ENCODE assay signal across 1 cellular context in genomic region chr19:45883881-45884681, GRCh38.
TF ChIP-seq lines count a peak whose summit lies in the region.

No MANE protein-coding gene starts in this region.

TF ChIP-seq in HepG2, 621 proteins besides CTCF, POLR2A, EP300 and RAD21 (continued from another document):
- 0 out of 2 replicates have a peak, but pooled peaks have one; percentile 33 for TF ChIP-seq ZNF709 (CRISPR knock-in tag; IDR thresholded peaks at IDR 0.05)
